ENCODE assay signal across 8 cellular contexts in the genomic region with DNA sequence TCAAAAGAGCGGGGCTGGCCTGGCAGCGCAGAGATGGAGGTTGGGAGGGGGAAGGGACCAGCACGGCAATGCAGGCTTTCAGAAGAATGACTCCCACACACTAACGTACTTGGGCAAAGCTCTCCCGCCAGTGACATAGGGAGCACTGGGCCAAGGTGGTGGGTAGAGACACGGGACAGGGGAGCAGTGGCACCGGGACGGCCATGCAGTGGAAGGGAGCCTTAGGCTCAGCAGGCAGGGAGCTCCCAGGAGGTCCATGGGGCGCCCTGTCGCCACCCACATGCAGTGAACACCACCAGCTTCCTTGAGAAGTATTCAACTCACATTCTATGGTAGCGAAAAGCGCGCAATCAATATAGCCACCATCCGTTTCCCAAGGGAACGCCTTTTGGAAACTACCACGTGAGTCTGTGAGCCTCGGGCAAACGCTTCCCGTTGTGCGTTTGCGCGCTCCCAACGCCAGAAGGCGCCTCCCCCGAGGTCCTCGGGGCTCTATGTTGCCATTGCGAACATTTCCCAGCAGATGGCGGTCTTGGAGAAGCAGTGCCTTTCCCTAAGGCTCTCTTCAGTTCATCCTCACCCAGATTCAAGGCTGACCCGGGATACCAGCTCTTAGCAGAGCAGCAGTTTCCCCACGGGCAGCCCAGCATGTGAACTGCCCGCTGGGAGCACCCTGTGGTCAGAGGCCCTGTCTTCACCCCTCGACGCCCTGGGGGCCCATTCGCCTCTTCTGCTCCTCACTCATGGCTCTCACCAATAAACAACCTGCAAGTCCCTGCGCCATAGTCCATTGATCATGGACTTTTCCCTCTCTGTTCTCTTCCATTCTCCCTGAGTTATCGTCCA.
DNase-seq lines count a peak whose midpoint lies in the region; ATAC-seq and TF ChIP-seq lines count a peak whose summit lies in the region.

No MANE protein-coding gene starts in this region.

- ATAC-seq in GM19467 (IDR thresholded peaks at IDR 0.05; ENCODE audit: unreplicated experiment) = peak; percentile 59

- DNase-seq in CMK (ENCODE audit: low read depth) (peak; percentile 77), HUDEP-2 (lab: John Stamatoyannopoulos, UW; ENCODE audit: unreplicated experiment in 76 of 76) (peak in 72 of 76 experiments; percentile 16 to 85 (median 66)), activated T-cell treated with anti-CD3 and anti-CD28 coated beads for 4 hours (peak; percentile 61), erythroblast (lab: John Stamatoyannopoulos, UW) (peak; percentile 74 to 86)
- peak; percentile 87 for DNase-seq in stimulated activated CD8-positive, alpha-beta memory T cell treated with anti-CD3 and anti-CD28 coated beads, Interleukin-4, amount 100 ng/mL, for 48 hours

- peak overlapping the region; percentile 90 for H3K4me2 ChIP-seq in OCI-LY3 (ENCODE audit: low read length)

- H2AFZ ChIP-seq in OCI-LY3 (ENCODE audit: low read depth, low read length) = peak overlapping the region; percentile 93

- H3K36me3 ChIP-seq in OCI-LY3 (replicated peaks; ENCODE audit: low read depth, low read length) = no peaks in the 10 kb centered on the region
- no peaks in the 10 kb centered on the region for H3K36me3 ChIP-seq in mucosa of stomach (ENCODE audit: control insufficient read depth, insufficient read depth, low read length)

- H3K4me1 ChIP-seq in OCI-LY3 (ENCODE audit: low read length) (peaks cover 25% of the 10 kb centered on the region), mucosa of stomach (ENCODE audit: control insufficient read depth, insufficient read depth, low read length) (no peaks in the 10 kb centered on the region)

- H3K4me3 ChIP-seq in OCI-LY3 (ENCODE audit: low read length) (peak overlapping the region; percentile 96), mucosa of stomach (ENCODE audit: low read length) (peak overlapping the region; percentile 15)

- no peaks in the 10 kb centered on the region; the same call in 1 of the 2 replicates for H4K20me1 ChIP-seq in OCI-LY3 (ENCODE audit: insufficient read depth, low read length)

- H3K9me3 ChIP-seq in OCI-LY3 (ENCODE audit: insufficient read depth, low read length) (no peaks in the 10 kb centered on the region), mucosa of stomach (ENCODE audit: control insufficient read depth, low read length) (no peaks in the 10 kb centered on the region)

- peaks cover 34% of the 10 kb centered on the region for H3K27me3 ChIP-seq in OCI-LY3 (ENCODE audit: low read depth, low read length)
- H3K27me3 ChIP-seq in mucosa of stomach (ENCODE audit: control insufficient read depth, insufficient read depth, low read length) = no peaks in the 10 kb centered on the region

- H3K27ac ChIP-seq in OCI-LY3 (ENCODE audit: low read length) = no peak overlapping the region

- peak overlapping the region; percentile 56 for H3K9ac ChIP-seq in OCI-LY3 (ENCODE audit: low read length)
- no peak overlapping the region for H3K9ac ChIP-seq in mucosa of stomach (ENCODE audit: low read length)

- no peak for TF ChIP-seq POLR2A in erythroblast (IDR thresholded peaks at IDR 0.05; ENCODE audit: low read length)

- peak; percentile 86 for TF ChIP-seq CTCF in OCI-LY3 (IDR thresholded peaks at IDR 0.05; ENCODE audit: low read depth, low read length)

- no peaks in the 10 kb centered on the region for H3K79me2 ChIP-seq in OCI-LY3 (ENCODE audit: low read length)
